15 cellular contexts compared by ENCODE assay signal in the genomic region with DNA sequence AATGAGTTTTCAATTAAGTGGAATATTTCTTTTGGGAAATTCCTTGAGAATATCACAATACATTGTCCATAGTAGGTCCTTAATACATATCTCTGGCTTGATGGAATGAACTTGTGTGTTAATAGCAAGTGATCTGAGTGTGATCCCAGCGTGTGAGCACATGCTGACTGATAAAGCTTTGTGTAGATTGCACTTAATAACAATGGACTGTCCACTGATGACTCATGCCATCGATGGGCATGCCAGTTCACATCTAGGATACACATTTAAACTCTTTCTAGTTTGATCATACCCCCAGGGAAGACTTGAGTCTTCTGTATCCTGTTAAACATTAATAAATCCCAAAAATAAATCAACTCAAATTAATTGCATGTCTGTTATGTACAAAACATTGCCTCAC.
"Had no signal": no experiment of that assay in that cellular context is flagged by ENCODE, and none has a peak within 500 bp of the region (broad histone marks: within the 10 kb centered on the region; RNA-seq: fewer than 3 reads in every experiment).

No MANE protein-coding gene starts in this region.

- H3K27ac ChIP-seq: parathyroid adenoma, stomach, thoracic aorta had no signal

- ATAC-seq: activated CD8-positive, alpha-beta memory T cell treated with anti-CD3 and anti-CD28 coated beads, Interleukin-2, amount 10 ng/mL, durations not matched to agents 7 days and 5 days; effector memory CD8-positive, alpha-beta T cell; left colon; naive thymus-derived CD4-positive, alpha-beta T cell had no signal

- DNase-seq: activated CD8-positive, alpha-beta memory T cell treated with anti-CD3 and anti-CD28 coated beads, Interleukin-2, amount 10 ng/mL, durations not matched to agents 7 days and 5 days; activated gamma-delta T cell; activated T-cell treated with anti-CD3 and anti-CD28 coated beads, Interleukin-2, amount 50 U/mL, for 48 hours; amygdala; cerebellar nuclear complex; effector memory CD8-positive, alpha-beta T cell; erythroblast; immature natural killer cell; left colon; naive thymus-derived CD4-positive, alpha-beta T cell; retina; stimulated activated CD4-positive, alpha-beta T cell treated with anti-CD3 and anti-CD28 coated beads, Interleukin-15, amount 100 ng/mL, for 24 hours; stomach had no signal
